Comparison of ENCODE assay signal across 15 cellular contexts in genomic region chr7:114715907-114716306, GRCh38.
DNase-seq lines count a peak whose midpoint lies in the region; ATAC-seq, FAIRE-seq and TF ChIP-seq lines count a peak whose summit lies in the region.
"Had no signal": no experiment of that assay in that cellular context is flagged by ENCODE, and none has a peak within 500 bp of the region (broad histone marks: within the 10 kb centered on the region; RNA-seq: fewer than 3 reads in every experiment).

No MANE protein-coding gene starts in this region.

- H3K27ac ChIP-seq in astrocyte (ENCODE audit: low read depth, low read length), result no peak overlapping the region
- H3K27ac ChIP-seq: colonic mucosa, esophagus muscularis mucosa, SK-N-MC, VCaP had no signal

- H3K9me3 Mint-ChIP-seq in astrocyte (ENCODE audit: unreplicated experiment), result no peaks in the 10 kb centered on the region
- H3K9me3 Mint-ChIP-seq: nephron progenitor cell had no signal

- no peak overlapping the region for H3K9ac ChIP-seq in astrocyte (ENCODE audit: low read length)

- H3K4me3 Mint-ChIP-seq in astrocyte (ENCODE audit: unreplicated experiment), result no peak overlapping the region
- H3K4me3 Mint-ChIP-seq: nephron progenitor cell had no signal

- DNase-seq in stimulated activated CD4-positive, alpha-beta T cell treated with anti-CD3 and anti-CD28 coated beads, Interleukin-15, amount 100 ng/mL, for 24 hours, result peak; percentile 7
- DNase-seq in stimulated activated CD4-positive, alpha-beta T cell treated with anti-CD3 and anti-CD28 coated beads, Interleukin-4, amount 100 ng/mL, for 24 hours, result no peak
- DNase-seq in HT1080 (ENCODE audit: low read depth) (peak; percentile 43), astrocyte (ENCODE audit: low read depth) (peak; percentile 45), OCI-M2 (lab: John Stamatoyannopoulos, UW; ENCODE audit: unreplicated experiment) (no peak)
- no peak for DNase-seq in stimulated activated naive CD8-positive, alpha-beta T cell treated with anti-CD3 and anti-CD28 coated beads, Interleukin-15, Interleukin-2, amounts not matched to agents 100 U/mL and 50 U/mL, for 24 hours
- DNase-seq: activated CD8-positive, alpha-beta memory T cell treated with anti-CD3 and anti-CD28 coated beads, Interleukin-2, amount 50 U/mL, for 4 hours; colonic mucosa; NCI-H1930; nephron progenitor cell had no signal

- H3K36me3 Mint-ChIP-seq in astrocyte (ENCODE audit: low read depth, unreplicated experiment), result no peaks in the 10 kb centered on the region

- H3K79me2 ChIP-seq in astrocyte (ENCODE audit: insufficient read depth, low read length), result no peaks in the 10 kb centered on the region

- H3K36me3 ChIP-seq in astrocyte (ENCODE audit: insufficient read depth, low read length), result no peaks in the 10 kb centered on the region
- H3K36me3 ChIP-seq: colonic mucosa, esophagus muscularis mucosa had no signal

- H3K27ac Mint-ChIP-seq in astrocyte (ENCODE audit: unreplicated experiment), result no peak overlapping the region
- H3K27ac Mint-ChIP-seq: nephron progenitor cell had no signal

- H3K4me1 ChIP-seq in astrocyte (ENCODE audit: insufficient read depth, low read length), result no peaks in the 10 kb centered on the region
- H3K4me1 ChIP-seq: colonic mucosa, esophagus muscularis mucosa had no signal

- no peak for TF ChIP-seq CTCF in astrocyte (IDR thresholded peaks at IDR 0.05; ENCODE audit: insufficient read depth, low read depth, low read length)

- H3K4me1 Mint-ChIP-seq in astrocyte (ENCODE audit: low read depth, unreplicated experiment), result peaks cover 8% of the 10 kb centered on the region

- no peak overlapping the region for H3K4me2 ChIP-seq in astrocyte (ENCODE audit: low read length)

- no peak for FAIRE-seq in astrocyte (lab: Jason Lieb, UNC)

- H2AFZ ChIP-seq in astrocyte (ENCODE audit: low read depth, low read length), result no peak overlapping the region

- H3K27me3 Mint-ChIP-seq in astrocyte (ENCODE audit: low read depth, unreplicated experiment), result no peaks in the 10 kb centered on the region

- H3K27me3 ChIP-seq in astrocyte (ENCODE audit: insufficient read depth, low read length), result no peaks in the 10 kb centered on the region
- H3K27me3 ChIP-seq: colonic mucosa, esophagus muscularis mucosa had no signal

- peak; percentile 61 for ATAC-seq in stimulated activated naive CD8-positive, alpha-beta T cell treated with anti-CD3 and anti-CD28 coated beads, Interleukin-15, Interleukin-2, amounts not matched to agents 100 U/mL and 50 U/mL, for 24 hours
- ATAC-seq in GM18858 (IDR thresholded peaks at IDR 0.05; ENCODE audit: unreplicated experiment), result no peak
- no peak for ATAC-seq in HG02970 (IDR thresholded peaks at IDR 0.05; ENCODE audit: low FRiP score, unreplicated experiment)

- no peaks in the 10 kb centered on the region for H3K9me3 ChIP-seq in astrocyte (ENCODE audit: insufficient read depth, low read depth, low read length)
- H3K9me3 ChIP-seq: colonic mucosa, esophagus muscularis mucosa had no signal

- no peaks in the 10 kb centered on the region for H4K20me1 ChIP-seq in astrocyte (ENCODE audit: insufficient read depth, low read length)

- H3K4me3 ChIP-seq in astrocyte (ENCODE audit: insufficient read depth, low read depth, low read length), result no peak overlapping the region
- H3K4me3 ChIP-seq: colonic mucosa, esophagus muscularis mucosa, SK-N-MC had no signal

Comparison
In these comparisons a context has a peak if more than half of its experiments do, and no peak if none do; other contexts are left out.
1. DNase-seq: peak in stimulated activated CD4-positive, alpha-beta T cell treated with anti-CD3 and anti-CD28 coated beads, Interleukin-15, amount 100 ng/mL, for 24 hours (single experiment), HT1080 (single experiment) and astrocyte (single experiment); none in stimulated activated CD4-positive, alpha-beta T cell treated with anti-CD3 and anti-CD28 coated beads, Interleukin-4, amount 100 ng/mL, for 24 hours (single experiment), stimulated activated naive CD8-positive, alpha-beta T cell treated with anti-CD3 and anti-CD28 coated beads, Interleukin-15, Interleukin-2, amounts not matched to agents 100 U/mL and 50 U/mL, for 24 hours (single experiment) and OCI-M2 (single experiment).